1 cellular context compared by ENCODE assay signal in genomic region chr1:16893796-16894195, GRCh38. TPM values are rescaled to one million over a fixed set of nuclear protein-coding genes. Genes with fewer than 3 reads are reported as not detected.
"Had no signal": no experiment of that assay in that cellular context is flagged by ENCODE, and none has a peak within 500 bp of the region (broad histone marks: within the 10 kb centered on the region; RNA-seq: fewer than 3 reads in every experiment).

No MANE protein-coding gene starts in this region.

RNA-seq across cellular contexts. Expression of gene RNU1-2, which starts 2.0 kb away (rescaled TPM):
- polyA plus RNA-seq: foreskin keratinocyte had no signal
